Comparison of ENCODE assay signal across 10 cellular contexts in the genomic region with DNA sequence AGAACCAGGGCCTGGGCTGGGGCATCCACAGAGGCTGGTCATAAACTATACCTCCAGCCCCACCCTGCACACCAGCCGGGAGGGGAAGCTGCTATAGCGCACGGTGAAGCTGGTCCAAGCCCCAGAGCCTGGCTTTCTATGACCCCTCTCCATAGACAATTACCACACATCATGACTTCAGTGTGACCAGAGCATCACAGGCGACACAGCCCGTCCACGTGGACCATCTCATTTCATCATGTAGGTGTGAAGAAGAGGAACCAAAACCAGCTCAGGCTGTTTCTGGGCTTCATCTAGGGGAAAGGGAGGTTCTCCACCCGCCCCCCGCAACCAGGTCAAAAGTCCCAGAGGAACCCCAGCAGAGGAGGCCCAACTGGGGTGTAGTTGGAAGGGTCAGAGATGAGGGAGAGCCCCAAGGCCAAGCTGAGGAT. TPM values are rescaled to one million over a fixed set of nuclear protein-coding genes. Genes with fewer than 3 reads are reported as not detected.
DNase-seq lines count a peak whose midpoint lies in the region; ATAC-seq lines count a peak whose summit lies in the region.
"Had no signal": no experiment of that assay in that cellular context is flagged by ENCODE, and none has a peak within 500 bp of the region (broad histone marks: within the 10 kb centered on the region; RNA-seq: fewer than 3 reads in every experiment).

No MANE protein-coding gene starts in this region.

- peaks cover 26 to 39% of the 10 kb centered on the region in 2 donors for H3K4me1 Mint-ChIP-seq in immature natural killer cell

- no peak overlapping the region for H3K4me3 Mint-ChIP-seq in immature natural killer cell

- peak overlapping the region in 5 of 6 donors; percentile 42 to 80 (median 64) for H3K27ac Mint-ChIP-seq in immature natural killer cell

- H3K9me3 Mint-ChIP-seq in immature natural killer cell, result no peaks in the 10 kb centered on the region

- peak; percentile 48 for ATAC-seq in GM19023 (IDR thresholded peaks at IDR 0.05; ENCODE audit: unreplicated experiment)

- DNase-seq in 8988T (peak; percentile 10), NOMO-1 (lab: John Stamatoyannopoulos, UW; ENCODE audit: unreplicated experiment in 2 of 2) (peak; percentile 22 to 55), immature natural killer cell (no peak), NCI-H2171 treated with DMSO at 0.1 percent for 48 hours (lab: John Stamatoyannopoulos, UW) (no peak), HUDEP-2 (lab: John Stamatoyannopoulos, UW; ENCODE audit: unreplicated experiment in 76 of 76) (no peak), RKO (ENCODE audit: low spot score) (no peak)
- DNase-seq in stimulated activated CD8-positive, alpha-beta memory T cell treated with anti-CD3 and anti-CD28 coated beads, Interleukin-4, amount 100 ng/mL, for 48 hours, result no peak
- DNase-seq: activated naive CD4-positive, alpha-beta T cell; NCI-H524 had no signal

- H3K27me3 Mint-ChIP-seq in immature natural killer cell (ENCODE audit: low read depth in 3 of 3), result peaks cover 0 to 3% (median 2%) of the 10 kb centered on the region in 3 donors

- peaks cover 0 to 4% (median 4%) of the 10 kb centered on the region in 3 donors for H3K36me3 Mint-ChIP-seq in immature natural killer cell

RNA-seq across cellular contexts. Expression of a gene that starts 3.0 kb away (rescaled TPM):
- polyA plus RNA-seq in immature natural killer cell, result under 1 TPM in 2 of 3 donors, not detected in 1; 0.05 to 0.30 TPM

RNA-seq across cellular contexts. Expression of a gene that starts 39.0 kb away (rescaled TPM):
- 10 to 100 TPM in 1 of 3 donors, 1 to 10 TPM in 1, not detected in 1; 2.2 to 10.5 TPM for polyA plus RNA-seq in immature natural killer cell

Comparison
In these comparisons a context has a peak if more than half of its experiments do, and no peak if none do; other contexts are left out.
1. DNase-seq: peak in 8988T (single experiment) and NOMO-1 (2 of 2); none in immature natural killer cell (0 of 3), NCI-H2171 treated with DMSO at 0.1 percent for 48 hours (single experiment), stimulated activated CD8-positive, alpha-beta memory T cell treated with anti-CD3 and anti-CD28 coated beads, Interleukin-4, amount 100 ng/mL, for 48 hours (single experiment), HUDEP-2 (0 of 76) and RKO (single experiment).